ENCODE assay signal across 11 cellular contexts in the genomic region with DNA sequence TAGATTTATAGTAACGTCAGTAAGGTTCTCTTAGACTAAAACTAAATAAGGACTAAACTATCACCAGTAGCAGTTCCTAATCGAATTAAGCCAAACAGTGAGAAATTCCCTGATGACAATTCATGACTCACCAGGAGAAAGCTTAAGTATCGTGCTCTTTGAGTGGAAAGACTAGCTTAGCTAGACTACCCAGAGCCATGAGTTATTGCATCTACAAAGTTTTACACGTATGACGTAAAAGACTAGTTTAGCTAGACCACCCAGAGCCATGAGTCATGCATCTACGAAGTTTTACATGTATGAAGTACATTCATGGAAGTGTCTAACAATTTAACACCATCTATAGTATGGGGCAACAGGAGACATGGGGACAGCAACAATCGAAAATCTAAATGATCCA. TPM values are rescaled to one million over a fixed set of nuclear protein-coding genes. Genes with fewer than 3 reads are reported as not detected.
DNase-seq lines count a peak whose midpoint lies in the region; ATAC-seq and TF ChIP-seq lines count a peak whose summit lies in the region.
"Had no signal": no experiment of that assay in that cellular context is flagged by ENCODE, and none has a peak within 500 bp of the region (broad histone marks: within the 10 kb centered on the region; RNA-seq: fewer than 3 reads in every experiment).

No MANE protein-coding gene starts in this region.

- H3K9me3 Mint-ChIP-seq in H9, result peaks cover 0 to 7% of the 10 kb centered on the region in 2 experiments; a peak in 2 of 5 replicates

- no peak overlapping the region; a peak in 1 of 5 replicates for H3K4me3 Mint-ChIP-seq in H9
- H3K4me3 Mint-ChIP-seq: activated B cell treated with CpG ODN at 0.5 μM for 24 hours had no signal

- no peak overlapping the region for H2AK5ac ChIP-seq in H9 (ENCODE audit: insufficient read length, low read length)

- H3K79me2 ChIP-seq in H9 (ENCODE audit: insufficient read depth, low read length), result peaks cover 44% of the 10 kb centered on the region; the same call in 1 of the 2 replicates
- peaks cover 70% of the 10 kb centered on the region for H3K79me2 ChIP-seq in fibroblast of lung (ENCODE audit: control insufficient read depth, insufficient read depth, low read length)

- H4K5ac ChIP-seq in H9 (ENCODE audit: insufficient read length, low read depth, low read length), result no peak overlapping the region

- H4K91ac ChIP-seq in H9 (ENCODE audit: insufficient read length, low read depth, low read length), result no peak overlapping the region

- no peak overlapping the region for H2BK120ac ChIP-seq in H9 (ENCODE audit: low read depth, low read length, poor library complexity, severe bottlenecking)

- H3K27me3 Mint-ChIP-seq in H9 (ENCODE audit: low read depth), result no peaks in the 10 kb centered on the region
- H3K27me3 Mint-ChIP-seq: activated B cell treated with CpG ODN at 0.5 μM for 24 hours had no signal

- H3K27ac Mint-ChIP-seq in H9, result peak overlapping the region in 2 of 3 experiments; percentile 60 to 93; a peak in 3 of 7 replicates
- H3K27ac Mint-ChIP-seq: activated B cell treated with CpG ODN at 0.5 μM for 24 hours had no signal

- H3K4me1 ChIP-seq in H9 (ENCODE audit: insufficient read depth, low read length), result no peaks in the 10 kb centered on the region; the same call in 1 of the 2 replicates
- H3K4me1 ChIP-seq in RWPE2 (ENCODE audit: insufficient read depth, poor library complexity, severe bottlenecking), result peaks cover 66% of the 10 kb centered on the region
- peaks cover 15% of the 10 kb centered on the region for H3K4me1 ChIP-seq in fibroblast of lung (ENCODE audit: control insufficient read depth, extremely low read depth, insufficient read depth, low read length)
- peaks cover 30 to 39% (median 36%) of the 10 kb centered on the region in 3 donors for H3K4me1 ChIP-seq in skeletal muscle tissue (ENCODE audit: control insufficient read depth in 3 of 3, insufficient read depth in 3 of 3, low read length in 3 of 3)

- whole genome bisulfite sequencing in H9 (ENCODE audit: extremely low coverage, insufficient read length, low lambda C conversion rate), result no CpG with 5 or more reads among the region's 7 CpGs

- H3K4me3 ChIP-seq in RWPE2 (ENCODE audit: severe bottlenecking), result no peak overlapping the region
- H3K4me3 ChIP-seq in fibroblast of lung (replicated peaks in 1 of 4; ENCODE audit: control extremely low read depth in 1 of 4, insufficient read depth in 1 of 4, low read depth in 3 of 4, low read length in 4 of 4), result no peak overlapping the region
- H3K4me3 ChIP-seq in skeletal muscle tissue (ENCODE audit: low read length in 3 of 3), result no peak overlapping the region
- H3K4me3 ChIP-seq: GM12878 had no signal

- no peak overlapping the region for H3K23ac ChIP-seq in H9 (ENCODE audit: insufficient read length, low read depth, low read length)

- no peaks in the 10 kb centered on the region for H4K20me1 ChIP-seq in H9 (ENCODE audit: control insufficient read depth, insufficient read depth, insufficient read length)
- H4K20me1 ChIP-seq in fibroblast of lung (ENCODE audit: control insufficient read depth, extremely low read depth, insufficient read depth, low read length), result no peaks in the 10 kb centered on the region

- H3K27ac ChIP-seq in H9 (ENCODE audit: insufficient read length, low read depth, low read length) (no peak overlapping the region), RWPE2 (ENCODE audit: poor library complexity, severe bottlenecking) (peak overlapping the region; percentile 90), fibroblast of lung (ENCODE audit: insufficient read depth, low read length) (peak overlapping the region; percentile 64), skeletal muscle tissue (ENCODE audit: low read depth, low read length) (peak overlapping the region; percentile 39)

- ATAC-seq in RWPE2 (ENCODE audit: low read depth), result peak; percentile 72
- no peak for ATAC-seq in GM18870 (IDR thresholded peaks at IDR 0.05; ENCODE audit: unreplicated experiment)
- ATAC-seq in GM18498 (IDR thresholded peaks at IDR 0.05; ENCODE audit: unreplicated experiment), result no peak
- ATAC-seq: GM12878 had no signal

- DNase-seq in H9 (no peak), RWPE2 (ENCODE audit: low spot score) (no peak), fibroblast of lung (ENCODE audit: low read depth in 2 of 2) (peak; percentile 96 to 98), SKM-1 treated with dmso at 0.1 percent for 144 hours (lab: John Stamatoyannopoulos, UW; ENCODE audit: unreplicated experiment) (no peak)
- DNase-seq: activated B cell treated with CpG ODN at 0.5 μM for 24 hours; NCI-H524 treated with DMSO at 0.1 percent for 48 hours; stimulated activated naive CD4-positive, alpha-beta T cell treated with Interleukin-2 at 50 U/mL for 16 hours had no signal

- H3K9me3 ChIP-seq in H9 (ENCODE audit: control insufficient read depth, low read depth, low read length) (no peaks in the 10 kb centered on the region), RWPE2 (ENCODE audit: severe bottlenecking) (no peaks in the 10 kb centered on the region), fibroblast of lung (ENCODE audit: control insufficient read depth, insufficient read depth, low read depth, low read length) (no peaks in the 10 kb centered on the region), skeletal muscle tissue (ENCODE audit: control insufficient read depth in 3 of 3, low read length in 3 of 3) (no peaks in the 10 kb centered on the region)

- no peaks in the 10 kb centered on the region for H3K23me2 ChIP-seq in H9 (ENCODE audit: insufficient read length, low read depth, low read length, poor library complexity, severe bottlenecking)

- H4K8ac ChIP-seq in H9 (replicated peaks; ENCODE audit: insufficient read length, low read depth, low read length), result no peak overlapping the region

- H2AFZ ChIP-seq in H9 (ENCODE audit: low read length) (no peak overlapping the region), fibroblast of lung (ENCODE audit: low read length) (no peak overlapping the region)

- H2BK5ac ChIP-seq in H9 (ENCODE audit: insufficient read length, low read length), result no peak overlapping the region

- H3K4me2 ChIP-seq in H9 (ENCODE audit: insufficient read depth, insufficient read length, low read length), result no peak overlapping the region
- H3K4me2 ChIP-seq in fibroblast of lung (ENCODE audit: extremely low read depth, insufficient read depth, low read length), result peak overlapping the region; percentile 0

- H3K9ac ChIP-seq in H9 (ENCODE audit: extremely low read depth, insufficient read length, low read length), result no peak overlapping the region
- H3K9ac ChIP-seq in fibroblast of lung (ENCODE audit: insufficient read depth, low read length), result no peak overlapping the region
- H3K9ac ChIP-seq in skeletal muscle tissue (ENCODE audit: low read depth in 1 of 3, low read length in 3 of 3), result no peak overlapping the region

- no peak overlapping the region for H2BK12ac ChIP-seq in H9 (ENCODE audit: insufficient read length, low read depth, low read length)

- no peak overlapping the region for H3T11ph ChIP-seq in H9 (ENCODE audit: low read length)

- H3K18ac ChIP-seq in H9 (ENCODE audit: insufficient read length, low read depth, low read length), result no peak overlapping the region

- peaks cover 7% of the 10 kb centered on the region for H3K79me1 ChIP-seq in H9 (ENCODE audit: insufficient read depth, low read depth, low read length, poor library complexity, severe bottlenecking)

- no peak overlapping the region for H3K4ac ChIP-seq in H9 (ENCODE audit: low read depth, low read length)

- H2BK20ac ChIP-seq in H9 (ENCODE audit: low read depth, low read length, poor library complexity, severe bottlenecking), result no peak overlapping the region

- H2BK15ac ChIP-seq in H9 (ENCODE audit: low read depth, low read length), result no peak overlapping the region

- no peak for TF ChIP-seq CTCF in H9 (conservative IDR thresholded peaks at IDR 0.05)
- TF ChIP-seq CTCF in RWPE2 (IDR thresholded peaks at IDR 0.05; ENCODE audit: poor library complexity, severe bottlenecking), result no peak
- TF ChIP-seq CTCF in fibroblast of lung (conservative IDR thresholded peaks at IDR 0.05 in 1 of 2, IDR thresholded peaks at IDR 0.05 in 1 of 2; ENCODE audit: low read depth in 1 of 2, low read length in 2 of 2), result no peak

- peaks cover 50 to 51% of the 10 kb centered on the region in 2 experiments for H3K4me1 Mint-ChIP-seq in H9

- peaks cover 18% of the 10 kb centered on the region for H3K36me3 ChIP-seq in RWPE2 (ENCODE audit: low read depth)
- no peaks in the 10 kb centered on the region for H3K36me3 ChIP-seq in fibroblast of lung (ENCODE audit: control insufficient read depth, insufficient read depth, low read length)
- no peaks in the 10 kb centered on the region for H3K36me3 ChIP-seq in skeletal muscle tissue (ENCODE audit: control insufficient read depth in 3 of 3, insufficient read depth in 3 of 3, low read length in 3 of 3)

- H3K56ac ChIP-seq in H9 (ENCODE audit: insufficient read length, low read depth, low read length), result no peak overlapping the region

- no peak overlapping the region for H3K14ac ChIP-seq in H9 (ENCODE audit: insufficient read depth, low read length)

- no peaks in the 10 kb centered on the region for H3K27me3 ChIP-seq in H9 (ENCODE audit: insufficient read depth, low read length)
- H3K27me3 ChIP-seq in RWPE2 (ENCODE audit: insufficient read depth, poor library complexity, severe bottlenecking), result no peaks in the 10 kb centered on the region
- no peaks in the 10 kb centered on the region for H3K27me3 ChIP-seq in fibroblast of lung (ENCODE audit: control insufficient read depth, insufficient read depth, low read length)
- no peaks in the 10 kb centered on the region for H3K27me3 ChIP-seq in skeletal muscle tissue (ENCODE audit: control insufficient read depth in 3 of 3, insufficient read depth in 3 of 3, low read length in 3 of 3)

- peaks cover 16 to 37% (median 22%) of the 10 kb centered on the region in 3 experiments; a peak in 6 of 7 replicates for H3K36me3 Mint-ChIP-seq in H9 (ENCODE audit: insufficient read depth in 1 of 3, low read depth in 3 of 3)

RNA-seq across cellular contexts. Expression of gene UBE2G1, which starts 36.6 kb away (rescaled TPM):
- 185 and 188 TPM in 2 replicates for total RNA-seq in H9 (2021)
- 24.4 and 30.7 TPM in 2 replicates for total RNA-seq in fibroblast of lung
- polyA plus RNA-seq in fibroblast of lung, result 45.2 and 48.4 TPM in 2 replicates
- 35.5 and 37.2 TPM in 2 replicates for polyA plus RNA-seq in fibroblast of lung (2012)
- polyA minus RNA-seq in fibroblast of lung (ENCODE audit: low replicate concordance), result 10.1 and 10.3 TPM in 2 replicates
- total RNA-seq in skeletal muscle tissue, result 49.1 TPM

Comparison
In these comparisons a context has a peak if more than half of its experiments do, and no peak if none do; other contexts are left out.
1. DNase-seq: peak in fibroblast of lung (2 of 2); none in H9 (single experiment), RWPE2 (single experiment) and SKM-1 treated with dmso at 0.1 percent for 144 hours (single experiment).